In genomic region chr5:167030500-167031120, GRCh38 we compare ENCODE assay signal across 1 cellular context.
TF ChIP-seq lines count a peak whose summit lies in the region.

No MANE protein-coding gene starts in this region.

TF ChIP-seq in H1, 55 proteins besides CTCF, POLR2A, EP300 and RAD21:
- TF ChIP-seq YY1 (IDR thresholded peaks at IDR 0.05; ENCODE audit: low read depth, low read length) (no peak), CHD2 (IDR thresholded peaks at IDR 0.05; ENCODE audit: low read length) (no peak), SP4 (IDR thresholded peaks at IDR 0.05; ENCODE audit: low read length) (no peak), ZNF274 (IDR thresholded peaks at IDR 0.05; ENCODE audit: borderline replicate concordance, extremely low read depth, low read length) (no peak), RBBP5 (IDR thresholded peaks at IDR 0.05; ENCODE audit: borderline replicate concordance, low read depth, low read length) (no peak), HDAC2 (IDR thresholded peaks at IDR 0.05; ENCODE audit: borderline replicate concordance in 1 of 2, low read depth in 2 of 2, low read length in 2 of 2) (no peak), SP2 (IDR thresholded peaks at IDR 0.05; ENCODE audit: low read length) (no peak), POLR2AphosphoS5 (IDR thresholded peaks at IDR 0.05; ENCODE audit: low read depth, low read length) (no peak), SP1 (IDR thresholded peaks at IDR 0.05; ENCODE audit: low read depth, low read length) (no peak), CREB1 (IDR thresholded peaks at IDR 0.05) (no peak), BCL11A (IDR thresholded peaks at IDR 0.05; ENCODE audit: low read depth in 2 of 2, low read length in 2 of 2) (no peak)
TF ChIP-seq in H1: peak in this region for 0.
